Comparison of ENCODE assay signal across 1 cellular context in the genomic region with DNA sequence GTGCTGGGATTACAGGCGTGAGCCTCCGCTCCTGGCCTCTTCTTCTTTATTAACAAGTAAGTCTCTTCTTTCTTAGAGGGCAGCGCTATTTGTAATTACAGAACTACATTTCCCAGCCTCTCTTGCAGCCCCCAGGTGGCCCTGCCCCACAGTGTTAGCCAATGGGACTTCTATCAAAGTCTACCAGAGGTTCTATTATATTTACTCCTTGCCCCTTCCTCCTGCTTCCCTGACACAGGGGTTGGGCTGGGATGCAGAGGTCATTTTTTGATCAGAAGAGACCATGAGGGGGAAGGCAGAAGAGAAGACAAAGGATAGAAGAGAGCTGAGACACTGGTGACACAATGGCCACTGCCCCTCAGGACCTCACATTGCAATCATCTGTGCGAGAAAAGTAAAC.
TF ChIP-seq lines count a peak whose summit lies in the region.

No MANE protein-coding gene starts in this region.

TF ChIP-seq in GM23338, 12 proteins besides CTCF, POLR2A, EP300 and RAD21 (continued from another document):
- TF ChIP-seq, protein P1, sequence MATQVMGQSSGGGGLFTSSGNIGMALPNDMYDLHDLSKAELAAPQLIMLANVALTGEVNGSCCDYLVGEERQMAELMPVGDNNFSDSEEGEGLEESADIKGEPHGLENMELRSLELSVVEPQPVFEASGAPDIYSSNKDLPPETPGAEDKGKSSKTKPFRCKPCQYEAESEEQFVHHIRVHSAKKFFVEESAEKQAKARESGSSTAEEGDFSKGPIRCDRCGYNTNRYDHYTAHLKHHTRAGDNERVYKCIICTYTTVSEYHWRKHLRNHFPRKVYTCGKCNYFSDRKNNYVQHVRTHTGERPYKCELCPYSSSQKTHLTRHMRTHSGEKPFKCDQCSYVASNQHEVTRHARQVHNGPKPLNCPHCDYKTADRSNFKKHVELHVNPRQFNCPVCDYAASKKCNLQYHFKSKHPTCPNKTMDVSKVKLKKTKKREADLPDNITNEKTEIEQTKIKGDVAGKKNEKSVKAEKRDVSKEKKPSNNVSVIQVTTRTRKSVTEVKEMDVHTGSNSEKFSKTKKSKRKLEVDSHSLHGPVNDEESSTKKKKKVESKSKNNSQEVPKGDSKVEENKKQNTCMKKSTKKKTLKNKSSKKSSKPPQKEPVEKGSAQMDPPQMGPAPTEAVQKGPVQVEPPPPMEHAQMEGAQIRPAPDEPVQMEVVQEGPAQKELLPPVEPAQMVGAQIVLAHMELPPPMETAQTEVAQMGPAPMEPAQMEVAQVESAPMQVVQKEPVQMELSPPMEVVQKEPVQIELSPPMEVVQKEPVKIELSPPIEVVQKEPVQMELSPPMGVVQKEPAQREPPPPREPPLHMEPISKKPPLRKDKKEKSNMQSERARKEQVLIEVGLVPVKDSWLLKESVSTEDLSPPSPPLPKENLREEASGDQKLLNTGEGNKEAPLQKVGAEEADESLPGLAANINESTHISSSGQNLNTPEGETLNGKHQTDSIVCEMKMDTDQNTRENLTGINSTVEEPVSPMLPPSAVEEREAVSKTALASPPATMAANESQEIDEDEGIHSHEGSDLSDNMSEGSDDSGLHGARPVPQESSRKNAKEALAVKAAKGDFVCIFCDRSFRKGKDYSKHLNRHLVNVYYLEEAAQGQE (IDR thresholded peaks at IDR 0.05; ENCODE audit: unreplicated experiment): no peak
- TF ChIP-seq EZH2 (IDR thresholded peaks at IDR 0.05; ENCODE audit: low read depth, unreplicated experiment) (no peak), CREB1 (CRISPR knock-in tag; IDR thresholded peaks at IDR 0.05; ENCODE audit: low read depth) (no peak), ZNF114 (CRISPR knock-in tag; IDR thresholded peaks at IDR 0.05) (no peak), JUNB (IDR thresholded peaks at IDR 0.05; ENCODE audit: unreplicated experiment) (no peak), EZH2phosphoT487 (IDR thresholded peaks at IDR 0.05; ENCODE audit: unreplicated experiment) (no peak), NANOG (IDR thresholded peaks at IDR 0.05; ENCODE audit: borderline replicate concordance) (no peak), STAT1 (IDR thresholded peaks at IDR 0.05; ENCODE audit: unreplicated experiment) (no peak)
- TF ChIP-seq, protein P2, sequence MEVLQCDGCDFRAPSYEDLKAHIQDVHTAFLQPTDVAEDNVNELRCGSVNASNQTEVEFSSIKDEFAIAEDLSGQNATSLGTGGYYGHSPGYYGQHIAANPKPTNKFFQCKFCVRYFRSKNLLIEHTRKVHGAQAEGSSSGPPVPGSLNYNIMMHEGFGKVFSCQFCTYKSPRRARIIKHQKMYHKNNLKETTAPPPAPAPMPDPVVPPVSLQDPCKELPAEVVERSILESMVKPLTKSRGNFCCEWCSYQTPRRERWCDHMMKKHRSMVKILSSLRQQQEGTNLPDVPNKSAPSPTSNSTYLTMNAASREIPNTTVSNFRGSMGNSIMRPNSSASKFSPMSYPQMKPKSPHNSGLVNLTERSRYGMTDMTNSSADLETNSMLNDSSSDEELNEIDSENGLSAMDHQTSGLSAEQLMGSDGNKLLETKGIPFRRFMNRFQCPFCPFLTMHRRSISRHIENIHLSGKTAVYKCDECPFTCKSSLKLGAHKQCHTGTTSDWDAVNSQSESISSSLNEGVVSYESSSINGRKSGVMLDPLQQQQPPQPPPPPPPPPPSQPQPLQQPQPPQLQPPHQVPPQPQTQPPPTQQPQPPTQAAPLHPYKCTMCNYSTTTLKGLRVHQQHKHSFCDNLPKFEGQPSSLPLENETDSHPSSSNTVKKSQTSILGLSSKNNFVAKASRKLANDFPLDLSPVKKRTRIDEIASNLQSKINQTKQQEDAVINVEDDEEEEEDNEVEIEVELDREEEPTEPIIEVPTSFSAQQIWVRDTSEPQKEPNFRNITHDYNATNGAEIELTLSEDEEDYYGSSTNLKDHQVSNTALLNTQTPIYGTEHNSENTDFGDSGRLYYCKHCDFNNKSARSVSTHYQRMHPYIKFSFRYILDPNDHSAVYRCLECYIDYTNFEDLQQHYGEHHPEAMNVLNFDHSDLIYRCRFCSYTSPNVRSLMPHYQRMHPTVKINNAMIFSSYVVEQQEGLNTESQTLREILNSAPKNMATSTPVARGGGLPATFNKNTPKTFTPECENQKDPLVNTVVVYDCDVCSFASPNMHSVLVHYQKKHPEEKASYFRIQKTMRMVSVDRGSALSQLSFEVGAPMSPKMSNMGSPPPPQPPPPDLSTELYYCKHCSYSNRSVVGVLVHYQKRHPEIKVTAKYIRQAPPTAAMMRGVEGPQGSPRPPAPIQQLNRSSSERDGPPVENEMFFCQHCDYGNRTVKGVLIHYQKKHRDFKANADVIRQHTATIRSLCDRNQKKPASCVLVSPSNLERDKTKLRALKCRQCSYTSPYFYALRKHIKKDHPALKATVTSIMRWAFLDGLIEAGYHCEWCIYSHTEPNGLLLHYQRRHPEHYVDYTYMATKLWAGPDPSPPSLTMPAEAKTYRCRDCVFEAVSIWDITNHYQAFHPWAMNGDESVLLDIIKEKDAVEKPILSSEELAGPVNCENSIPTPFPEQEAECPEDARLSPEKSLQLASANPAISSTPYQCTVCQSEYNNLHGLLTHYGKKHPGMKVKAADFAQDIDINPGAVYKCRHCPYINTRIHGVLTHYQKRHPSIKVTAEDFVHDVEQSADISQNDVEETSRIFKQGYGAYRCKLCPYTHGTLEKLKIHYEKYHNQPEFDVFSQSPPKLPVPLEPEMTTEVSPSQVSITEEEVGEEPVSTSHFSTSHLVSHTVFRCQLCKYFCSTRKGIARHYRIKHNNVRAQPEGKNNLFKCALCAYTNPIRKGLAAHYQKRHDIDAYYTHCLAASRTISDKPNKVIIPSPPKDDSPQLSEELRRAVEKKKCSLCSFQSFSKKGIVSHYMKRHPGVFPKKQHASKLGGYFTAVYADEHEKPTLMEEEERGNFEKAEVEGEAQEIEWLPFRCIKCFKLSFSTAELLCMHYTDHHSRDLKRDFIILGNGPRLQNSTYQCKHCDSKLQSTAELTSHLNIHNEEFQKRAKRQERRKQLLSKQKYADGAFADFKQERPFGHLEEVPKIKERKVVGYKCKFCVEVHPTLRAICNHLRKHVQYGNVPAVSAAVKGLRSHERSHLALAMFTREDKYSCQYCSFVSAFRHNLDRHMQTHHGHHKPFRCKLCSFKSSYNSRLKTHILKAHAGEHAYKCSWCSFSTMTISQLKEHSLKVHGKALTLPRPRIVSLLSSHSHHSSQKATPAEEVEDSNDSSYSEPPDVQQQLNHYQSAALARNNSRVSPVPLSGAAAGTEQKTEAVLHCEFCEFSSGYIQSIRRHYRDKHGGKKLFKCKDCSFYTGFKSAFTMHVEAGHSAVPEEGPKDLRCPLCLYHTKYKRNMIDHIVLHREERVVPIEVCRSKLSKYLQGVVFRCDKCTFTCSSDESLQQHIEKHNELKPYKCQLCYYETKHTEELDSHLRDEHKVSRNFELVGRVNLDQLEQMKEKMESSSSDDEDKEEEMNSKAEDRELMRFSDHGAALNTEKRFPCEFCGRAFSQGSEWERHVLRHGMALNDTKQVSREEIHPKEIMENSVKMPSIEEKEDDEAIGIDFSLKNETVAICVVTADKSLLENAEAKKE (CRISPR knock-in tag; IDR thresholded peaks at IDR 0.05): no peak
- TF ChIP-seq, protein P3, sequence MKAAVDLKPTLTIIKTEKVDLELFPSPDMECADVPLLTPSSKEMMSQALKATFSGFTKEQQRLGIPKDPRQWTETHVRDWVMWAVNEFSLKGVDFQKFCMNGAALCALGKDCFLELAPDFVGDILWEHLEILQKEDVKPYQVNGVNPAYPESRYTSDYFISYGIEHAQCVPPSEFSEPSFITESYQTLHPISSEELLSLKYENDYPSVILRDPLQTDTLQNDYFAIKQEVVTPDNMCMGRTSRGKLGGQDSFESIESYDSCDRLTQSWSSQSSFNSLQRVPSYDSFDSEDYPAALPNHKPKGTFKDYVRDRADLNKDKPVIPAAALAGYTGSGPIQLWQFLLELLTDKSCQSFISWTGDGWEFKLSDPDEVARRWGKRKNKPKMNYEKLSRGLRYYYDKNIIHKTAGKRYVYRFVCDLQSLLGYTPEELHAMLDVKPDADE (IDR thresholded peaks at IDR 0.05): no peak
